Comparison of ENCODE assay signal across 1 cellular context in genomic region chr9:37969130-37969529, GRCh38.
TF ChIP-seq lines count a peak whose summit lies in the region.

No MANE protein-coding gene starts in this region.

TF ChIP-seq in HepG2, 621 proteins besides CTCF, POLR2A, EP300 and RAD21 (continued from another document):
- TF ChIP-seq PAXIP1 (CRISPR knock-in tag; conservative IDR thresholded peaks at IDR 0.05) (peak; percentile 48), MEIS1 (CRISPR knock-in tag; IDR thresholded peaks at IDR 0.05; ENCODE audit: borderline replicate concordance) (0 out of 2 replicates have a peak, but pooled peaks have one; percentile 28), HNF4A (CRISPR knock-in tag; IDR thresholded peaks at IDR 0.05) (peak; percentile 78), HNF1A (IDR thresholded peaks at IDR 0.05; ENCODE audit: low read depth) (no peak), HNF1A (CRISPR knock-in tag; IDR thresholded peaks at IDR 0.05; ENCODE audit: borderline replicate concordance) (0 out of 2 replicates have a peak, but pooled peaks have one; percentile 27), ELF3 (CRISPR knock-in tag; IDR thresholded peaks at IDR 0.05) (peak; percentile 23; the same call in 1 of the 2 replicates), NCOR1 (IDR thresholded peaks at IDR 0.05; ENCODE audit: borderline replicate concordance, low read length) (peak; percentile 45; the same call in 1 of the 2 replicates), SP2 (CRISPR knock-in tag; IDR thresholded peaks at IDR 0.05) (no peak)
- TF ChIP-seq, protein P1, sequence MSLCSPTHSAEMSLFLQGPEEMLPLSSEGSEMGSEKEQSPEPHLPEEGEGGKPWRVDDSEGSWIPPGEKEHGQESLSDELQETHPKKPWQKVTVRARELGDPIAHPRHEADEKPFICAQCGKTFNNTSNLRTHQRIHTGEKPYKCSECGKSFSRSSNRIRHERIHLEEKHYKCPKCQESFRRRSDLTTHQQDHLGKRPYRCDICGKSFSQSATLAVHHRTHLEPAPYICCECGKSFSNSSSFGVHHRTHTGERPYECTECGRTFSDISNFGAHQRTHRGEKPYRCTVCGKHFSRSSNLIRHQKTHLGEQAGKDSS (CRISPR knock-in tag; IDR thresholded peaks at IDR 0.05; ENCODE audit: borderline replicate concordance, low read depth), result 0 out of 2 replicates have a peak, but pooled peaks have one; percentile 66
